In genomic region chr11:65743928-65744698, GRCh38 we compare ENCODE assay signal across 8 cellular contexts.
DNase-seq lines count a peak whose midpoint lies in the region; ATAC-seq lines count a peak whose summit lies in the region.

No MANE protein-coding gene starts in this region.

- peak; percentile 38 for DNase-seq in NCI-H510A treated with DMSO at 0.1 percent for 48 hours (lab: John Stamatoyannopoulos, UW)
- DNase-seq in NCI-H510A (lab: John Stamatoyannopoulos, UW), result no peak
- peak; percentile 38 for DNase-seq in NCI-H2029 (lab: John Stamatoyannopoulos, UW)
- DNase-seq in cerebellar cortex (ENCODE audit: low spot score), result peak; percentile 39
- DNase-seq in pons (ENCODE audit: low spot score), result peak; percentile 4
- DNase-seq in central memory CD4-positive, alpha-beta T cell, result no peak

- ATAC-seq in GM19455 (IDR thresholded peaks at IDR 0.05; ENCODE audit: unreplicated experiment), result no peak
- no peak for ATAC-seq in GM21447 (IDR thresholded peaks at IDR 0.05; ENCODE audit: unreplicated experiment)

Comparison
In these comparisons a context has a peak if more than half of its experiments do, and no peak if none do; other contexts are left out.
1. DNase-seq: peak in NCI-H510A treated with DMSO at 0.1 percent for 48 hours (single experiment), NCI-H2029 (single experiment), cerebellar cortex (single experiment) and pons (single experiment); none in NCI-H510A (single experiment) and central memory CD4-positive, alpha-beta T cell (single experiment).